In the genomic region with DNA sequence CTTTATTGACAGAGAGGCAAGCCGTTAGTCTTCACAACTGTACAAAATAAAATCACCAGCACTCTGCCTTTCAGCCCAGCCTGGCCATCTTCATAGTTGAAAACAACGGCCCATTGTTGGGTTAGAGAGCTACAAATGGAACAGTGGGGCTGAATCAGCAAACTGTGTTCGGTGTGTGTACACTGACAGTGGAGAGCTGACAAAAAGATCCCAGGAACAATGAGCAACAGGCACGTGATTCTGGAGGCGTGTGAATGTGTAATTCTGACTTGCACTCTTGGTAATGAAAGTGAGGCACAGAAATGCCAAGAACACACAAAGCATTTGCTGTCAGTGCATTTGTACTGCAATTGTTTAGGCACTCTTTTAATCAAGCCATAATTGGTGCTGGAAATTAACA, we compare ENCODE assay signal across 14 cellular contexts.
DNase-seq lines count a peak whose midpoint lies in the region; TF ChIP-seq lines count a peak whose summit lies in the region.
"Had no signal": no experiment of that assay in that cellular context is flagged by ENCODE, and none has a peak within 500 bp of the region (broad histone marks: within the 10 kb centered on the region; RNA-seq: fewer than 3 reads in every experiment).

No MANE protein-coding gene starts in this region.

- in situ Hi-C loops in ACHN (cut with HindIII; ENCODE audit: low pct_ligation_motif_present, low pct_unique_long_range_greater_than_20kb, low sequenced_read_pairs), result no loop called here

- peaks cover 10% of the 10 kb centered on the region for H3K4me1 ChIP-seq in testis
- H3K4me1 ChIP-seq: adrenal gland had no signal

- CTCF ChIA-PET in HEK293T (lab: Yijun Ruan, JAX), result no interaction called here

- no peaks in the 10 kb centered on the region for H3K9me3 ChIP-seq in testis
- H3K9me3 ChIP-seq: adrenal gland had no signal

- POLR2A ChIA-PET in HEK293T (lab: Yijun Ruan, JAX), result no interaction called here

- DNase-seq in NCI-H345 (lab: John Stamatoyannopoulos, UW) (peak; percentile 71), caudate nucleus (lab: John Stamatoyannopoulos, UW) (peak in 59 of 61 donors; percentile 13 to 97 (median 81)), midbrain (lab: John Stamatoyannopoulos, UW) (peak; percentile 91), testis (peak; percentile 54), ACHN (no peak), HEK293T (ENCODE audit: extremely low spot score) (no peak)
- no peak for DNase-seq in stimulated activated CD4-positive, alpha-beta T cell treated with anti-CD3 and anti-CD28 coated beads, Interleukin-1b, Interleukin-23, amount 100 ng/mL, for 48 hours
- DNase-seq: COR-L47; effector memory CD8-positive, alpha-beta T cell; mesenchymal stem cell; NCI-H1436 treated with DMSO at 0.1 percent for 48 hours; right cardiac atrium had no signal

- no peaks in the 10 kb centered on the region for H3K36me3 ChIP-seq in testis (ENCODE audit: low read depth, missing control alignments)
- H3K36me3 ChIP-seq: adrenal gland had no signal

- no peaks in the 10 kb centered on the region for H3K27me3 ChIP-seq in testis
- H3K27me3 ChIP-seq: adrenal gland had no signal

- TF ChIP-seq CTCF in testis (IDR thresholded peaks at IDR 0.05), result no peak

- H3K4me3 ChIP-seq in testis, result no peak overlapping the region
- H3K4me3 ChIP-seq: adrenal gland, GM23338 had no signal

- 55 to 61% methylated on average over 5 of the region's 5 CpGs for WGBS in testis, 2 donors

- H3K27ac ChIP-seq in caudate nucleus (ENCODE audit: low read depth, low read length), result peak overlapping the region; percentile 92
- H3K27ac ChIP-seq in testis, result no peak overlapping the region
- H3K27ac ChIP-seq: adrenal gland had no signal

- intact Hi-C loops in testis (cut with DNase I; ENCODE audit: low total_unique reads), result no loop called here

- no peak for TF ChIP-seq POLR2A in testis (IDR thresholded peaks at IDR 0.05)

TF ChIP-seq in HEK293T, 16 proteins besides CTCF, POLR2A, EP300 and RAD21:
- TF ChIP-seq L3MBTL2 (conservative IDR thresholded peaks at IDR 0.05) (no peak), FOXA1 (IDR thresholded peaks at IDR 0.05) (no peak), ARNT (IDR thresholded peaks at IDR 0.05) (no peak), NFRKB (IDR thresholded peaks at IDR 0.05) (no peak), BHLHE40 (IDR thresholded peaks at IDR 0.05; ENCODE audit: borderline replicate concordance) (no peak), SUZ12 (IDR thresholded peaks at IDR 0.05) (no peak), SP1 (IDR thresholded peaks at IDR 0.05) (no peak)

Comparison
In these comparisons a context has a peak if more than half of its experiments do, and no peak if none do; other contexts are left out.
1. DNase-seq: peak in NCI-H345 (single experiment), caudate nucleus (59 of 61), midbrain (single experiment) and testis (single experiment); none in stimulated activated CD4-positive, alpha-beta T cell treated with anti-CD3 and anti-CD28 coated beads, Interleukin-1b, Interleukin-23, amount 100 ng/mL, for 48 hours (single experiment), ACHN (single experiment) and HEK293T (single experiment).